Comparison of ENCODE assay signal across 21 cellular contexts in the genomic region with DNA sequence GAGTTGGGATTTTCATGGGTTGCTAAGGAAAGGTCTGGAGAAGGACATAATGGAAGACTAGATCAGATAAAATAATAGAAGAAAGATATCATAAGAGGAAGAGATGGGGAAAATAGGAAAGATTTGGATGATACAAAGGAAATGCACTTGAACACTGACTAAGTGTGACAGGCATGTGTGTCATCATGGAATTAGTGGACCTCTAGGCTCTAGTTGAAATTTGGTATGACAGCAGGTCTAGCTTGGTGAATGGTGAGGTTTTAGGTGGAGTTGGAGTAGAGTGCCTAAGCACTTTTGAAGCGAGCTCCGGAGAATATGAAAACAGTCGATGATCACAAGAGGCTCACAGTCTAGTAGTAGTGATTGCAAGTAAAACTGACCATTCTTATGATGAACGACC.
DNase-seq lines count a peak whose midpoint lies in the region; ATAC-seq and TF ChIP-seq lines count a peak whose summit lies in the region.
"Had no signal": no experiment of that assay in that cellular context is flagged by ENCODE, and none has a peak within 500 bp of the region (broad histone marks: within the 10 kb centered on the region; RNA-seq: fewer than 3 reads in every experiment).

No MANE protein-coding gene starts in this region.

- TF ChIP-seq CTCF in IMR-90 (conservative IDR thresholded peaks at IDR 0.05; ENCODE audit: low read depth, low read length): no peak
- no peak for TF ChIP-seq CTCF in SK-N-SH (IDR thresholded peaks at IDR 0.05)
- TF ChIP-seq CTCF in fibroblast of mammary gland (conservative IDR thresholded peaks at IDR 0.05; ENCODE audit: control insufficient read depth, insufficient read depth, low read depth, low read length): no peak

- no peaks in the 10 kb centered on the region for H3K9me3 ChIP-seq in IMR-90 (ENCODE audit: control insufficient read depth, insufficient read depth, low read length)
- H3K9me3 ChIP-seq in SK-N-SH: no peaks in the 10 kb centered on the region
- H3K9me3 ChIP-seq: BE2C had no signal

- DNase-seq in ELR (ENCODE audit: low read depth): peak; percentile 71
- DNase-seq in IMR-90: peak; percentile 6
- DNase-seq in SK-N-SH: no peak
- peak; percentile 13 for DNase-seq in fibroblast of mammary gland (ENCODE audit: low read depth)
- DNase-seq in NAMALWA (ENCODE audit: low spot score): no peak
- no peak for DNase-seq in NK-92 (lab: John Stamatoyannopoulos, UW; ENCODE audit: unreplicated experiment)
- no peak for DNase-seq in stimulated activated CD4-positive, alpha-beta T cell treated with anti-CD3 and anti-CD28 coated beads, Interleukin-4, amount 100 ng/mL, for 4 hours
- DNase-seq in substantia nigra (lab: John Stamatoyannopoulos, UW): no peak
- DNase-seq: BE2C, DMS53, MV-4-11, NCI-H1694 treated with DMSO at 0.1 percent for 48 hours, NCI-H2081 treated with DMSO at 0.1 percent for 48 hours, NCI-H2171 treated with DMSO at 0.1 percent for 48 hours, NCI-H524 treated with DMSO at 0.1 percent for 48 hours, OCI-M1, RPMI8226, SIG-M5, T-helper 1 cell had no signal

- H2BK15ac ChIP-seq in IMR-90 (ENCODE audit: low read depth, low read length): no peak overlapping the region

- H4K20me1 ChIP-seq in IMR-90 (ENCODE audit: insufficient read depth, low read length): no peaks in the 10 kb centered on the region
- H4K20me1 ChIP-seq in SK-N-SH (ENCODE audit: insufficient read depth): no peaks in the 10 kb centered on the region

- ATAC-seq in IMR-90 (ENCODE audit: low read depth): no peak

- TF ChIP-seq EP300 in SK-N-SH (IDR thresholded peaks at IDR 0.05; ENCODE audit: borderline replicate concordance in 1 of 2, low read depth in 1 of 2, low read length in 1 of 2): no peak

- no peak overlapping the region for H2AK9ac ChIP-seq in IMR-90 (replicated peaks; ENCODE audit: low read depth, low read length, poor library complexity)

- dilution Hi-C loops in IMR-90 (cut with HindIII; ENCODE audit: low sequenced_read_pairs, unreplicated experiment): no loop called here

- no peak for TF ChIP-seq RAD21 in IMR-90 (IDR thresholded peaks at IDR 0.05; ENCODE audit: low read length)
- TF ChIP-seq RAD21 in SK-N-SH (IDR thresholded peaks at IDR 0.05; ENCODE audit: low read length): no peak

- 100% methylated on average over 1 of the region's 4 CpGs; no CpG with 5 or more reads in 1 of the 2 experiments for WGBS in IMR-90 (ENCODE audit: extremely low coverage in 2 of 2, insufficient read length in 1 of 2), 2 experiments
- WGBS in SK-N-SH (ENCODE audit: low lambda C conversion rate): 26% methylated on average over 4 of the region's 4 CpGs

- H3K18ac ChIP-seq in IMR-90 (ENCODE audit: low read depth, low read length): no peak overlapping the region

- H2BK20ac ChIP-seq in IMR-90 (ENCODE audit: low read depth, low read length): no peak overlapping the region

- no peak overlapping the region for H3K23ac ChIP-seq in IMR-90 (ENCODE audit: low read depth, low read length)

- peaks cover 6% of the 10 kb centered on the region for H3F3A ChIP-seq in SK-N-SH (replicated peaks; ENCODE audit: insufficient read depth)

- H4K91ac ChIP-seq in IMR-90 (ENCODE audit: insufficient read depth, low read depth, low read length): no peak overlapping the region

- H3K27me3 ChIP-seq in IMR-90 (ENCODE audit: control insufficient read depth, insufficient read depth, low read length): no peaks in the 10 kb centered on the region
- no peaks in the 10 kb centered on the region for H3K27me3 ChIP-seq in SK-N-SH (ENCODE audit: insufficient read depth)
- H3K27me3 ChIP-seq: BE2C had no signal

- H3K4me3 ChIP-seq in IMR-90 (ENCODE audit: insufficient read depth, low read depth, low read length) (no peak overlapping the region), SK-N-SH (ENCODE audit: low read depth in 2 of 2, low read length in 1 of 2) (no peak overlapping the region), fibroblast of mammary gland (ENCODE audit: control insufficient read depth, low read depth, low read length) (no peak overlapping the region)

- H2BK120ac ChIP-seq in IMR-90 (ENCODE audit: low read depth, low read length): no peak overlapping the region

- H3K9me2 ChIP-seq in SK-N-SH: no peaks in the 10 kb centered on the region

- no peak for TF ChIP-seq POLR2A in IMR-90 (IDR thresholded peaks at IDR 0.05; ENCODE audit: low read depth, low read length)

- H3K14ac ChIP-seq in IMR-90 (replicated peaks; ENCODE audit: low read depth, low read length): no peak overlapping the region

- H3K4ac ChIP-seq in IMR-90 (ENCODE audit: low read depth, low read length): no peak overlapping the region

- CTCF ChIA-PET in IMR-90 (lab: Yijun Ruan, JAX): no interaction called here
- CTCF ChIA-PET in SK-N-SH (lab: Yijun Ruan, JAX): interaction anchor here (1.3 kb wide), 1 partner anchor 9 kb away, joined by 3 read pairs; no protein-coding TSS in a partner anchor

- H3K4me2 ChIP-seq in IMR-90 (ENCODE audit: low read depth, low read length) (no peak overlapping the region), SK-N-SH (no peak overlapping the region)
- H3K4me2 ChIP-seq: KMS-11 had no signal

- no peak overlapping the region for H2AK5ac ChIP-seq in IMR-90 (ENCODE audit: low read depth, low read length)

- H3K36me3 ChIP-seq in IMR-90 (ENCODE audit: control insufficient read depth, insufficient read depth, low read length): no peaks in the 10 kb centered on the region
- H3K36me3 ChIP-seq in SK-N-SH (replicated peaks in 1 of 2; ENCODE audit: control insufficient read depth in 1 of 2, insufficient read depth in 2 of 2, low read length in 1 of 2): no peaks in the 10 kb centered on the region
- H3K36me3 ChIP-seq: BE2C had no signal

- intact Hi-C loops in IMR-90 (cut with micrococcal nuclease): no loop called here

- no peak overlapping the region for H4K8ac ChIP-seq in IMR-90 (ENCODE audit: low read depth in 2 of 2, low read length in 2 of 2)

- BruUV-seq in IMR-90 (replicated peaks; lab: Mats Ljungman, UMichigan): no TSS peak

- POLR2A ChIA-PET in IMR-90 (lab: Charles Lee; ENCODE audit: unreplicated experiment): no interaction called here
- POLR2A ChIA-PET in SK-N-SH (lab: Yijun Ruan, JAX): no interaction called here

- no peak overlapping the region for H3K56ac ChIP-seq in IMR-90 (ENCODE audit: extremely low read depth, insufficient read depth, low read length)

- no peaks in the 10 kb centered on the region for H3K9me1 ChIP-seq in IMR-90 (ENCODE audit: insufficient read depth, low read length)

- H2AFZ ChIP-seq in IMR-90 (replicated peaks; ENCODE audit: low read length, poor library complexity) (no peak overlapping the region), SK-N-SH (ENCODE audit: low read depth) (no peak overlapping the region)

- H2BK5ac ChIP-seq in IMR-90 (ENCODE audit: low read depth, low read length, poor library complexity, severe bottlenecking): no peak overlapping the region

- in situ Hi-C loops in IMR-90 (cut with MboI; ENCODE audit: low sequenced_read_pairs): no loop called here

- H3K79me2 ChIP-seq in SK-N-SH (ENCODE audit: insufficient read depth): no peaks in the 10 kb centered on the region

- H3K9ac ChIP-seq in IMR-90 (ENCODE audit: low read depth, low read length) (no peak overlapping the region), SK-N-SH (no peak overlapping the region)
- H3K9ac ChIP-seq: KMS-11 had no signal

- no peaks in the 10 kb centered on the region for H3K79me1 ChIP-seq in IMR-90 (ENCODE audit: low read depth in 1 of 2, low read length in 2 of 2)

- H3K27ac ChIP-seq in IMR-90 (ENCODE audit: insufficient read depth, low read length) (no peak overlapping the region), SK-N-SH (ENCODE audit: low read depth in 2 of 2, low read length in 1 of 2) (peak overlapping the region in 1 of 2 experiments; percentile 34; a peak in 1 of 4 replicates), substantia nigra (ENCODE audit: low read depth, low read length, poor library complexity, severe bottlenecking) (no peak overlapping the region)
- H3K27ac ChIP-seq: HL-60, KMS-11 had no signal

- H4K5ac ChIP-seq in IMR-90 (ENCODE audit: low read depth, low read length): no peak overlapping the region

- H3K4me1 ChIP-seq in IMR-90 (ENCODE audit: control insufficient read depth, insufficient read depth, low read length): no peaks in the 10 kb centered on the region; the same call in 1 of the 2 replicates
- no peaks in the 10 kb centered on the region; a peak in 1 of 4 replicates for H3K4me1 ChIP-seq in SK-N-SH (ENCODE audit: control insufficient read depth in 1 of 2, insufficient read depth in 2 of 2, low read depth in 1 of 2, low read length in 1 of 2)
- H3K4me1 ChIP-seq: BE2C had no signal

TF ChIP-seq in IMR-90, 13 proteins besides CTCF, POLR2A, EP300 and RAD21 (continues in another document):
- TF ChIP-seq, protein P1, sequence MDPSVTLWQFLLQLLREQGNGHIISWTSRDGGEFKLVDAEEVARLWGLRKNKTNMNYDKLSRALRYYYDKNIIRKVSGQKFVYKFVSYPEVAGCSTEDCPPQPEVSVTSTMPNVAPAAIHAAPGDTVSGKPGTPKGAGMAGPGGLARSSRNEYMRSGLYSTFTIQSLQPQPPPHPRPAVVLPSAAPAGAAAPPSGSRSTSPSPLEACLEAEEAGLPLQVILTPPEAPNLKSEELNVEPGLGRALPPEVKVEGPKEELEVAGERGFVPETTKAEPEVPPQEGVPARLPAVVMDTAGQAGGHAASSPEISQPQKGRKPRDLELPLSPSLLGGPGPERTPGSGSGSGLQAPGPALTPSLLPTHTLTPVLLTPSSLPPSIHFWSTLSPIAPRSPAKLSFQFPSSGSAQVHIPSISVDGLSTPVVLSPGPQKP (IDR thresholded peaks at IDR 0.05; ENCODE audit: borderline replicate concordance, low read depth, low read length): no peak
- TF ChIP-seq RCOR1 (IDR thresholded peaks at IDR 0.05; ENCODE audit: insufficient replicate concordance, low read length): no peak
- no peak for TF ChIP-seq CEBPB (IDR thresholded peaks at IDR 0.05; ENCODE audit: low read depth, low read length)
- TF ChIP-seq MAZ (IDR thresholded peaks at IDR 0.05; ENCODE audit: borderline replicate concordance, low read depth, low read length): no peak

TF ChIP-seq in SK-N-SH, 30 proteins besides CTCF, POLR2A, EP300 and RAD21 (continues in another document):
- TF ChIP-seq USF1 (IDR thresholded peaks at IDR 0.05; ENCODE audit: borderline replicate concordance, low read depth) (no peak), CHD2 (IDR thresholded peaks at IDR 0.05; ENCODE audit: low read length, partially characterized antibody) (no peak), MEF2A (IDR thresholded peaks at IDR 0.05; ENCODE audit: borderline replicate concordance, low read depth) (no peak)

Comparison
In these comparisons a context has a peak if more than half of its experiments do, and no peak if none do; other contexts are left out.
1. DNase-seq: peak in ELR (single experiment), IMR-90 (single experiment) and fibroblast of mammary gland (single experiment); none in SK-N-SH (single experiment), NAMALWA (single experiment), NK-92 (single experiment), stimulated activated CD4-positive, alpha-beta T cell treated with anti-CD3 and anti-CD28 coated beads, Interleukin-4, amount 100 ng/mL, for 4 hours (0 of 2) and substantia nigra (0 of 49).